ENCODE assay signal across 31 cellular contexts in the genomic region with DNA sequence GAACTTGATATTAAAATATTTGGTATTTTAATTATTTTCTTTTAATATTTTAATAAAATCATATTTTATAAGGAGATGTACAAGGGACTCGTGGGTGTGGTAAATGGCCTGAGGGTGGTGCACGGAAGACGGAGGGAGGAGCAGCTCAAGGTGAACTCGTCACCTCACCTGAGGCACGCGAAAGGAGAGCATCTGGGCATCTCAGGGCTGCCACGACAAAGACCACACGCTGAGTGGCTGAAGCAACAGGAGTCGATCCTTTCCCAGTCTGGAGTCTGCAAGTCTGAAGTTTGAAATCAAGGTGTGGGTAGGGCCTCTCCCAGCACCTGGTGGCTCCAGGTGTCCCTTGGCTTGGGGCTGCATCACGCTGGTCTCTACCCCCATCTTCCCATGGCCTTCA. TPM values are rescaled to one million over a fixed set of nuclear protein-coding genes. Genes with fewer than 3 reads are reported as not detected.
DNase-seq lines count a peak whose midpoint lies in the region; ATAC-seq, FAIRE-seq and TF ChIP-seq lines count a peak whose summit lies in the region.
"Had no signal": no experiment of that assay in that cellular context is flagged by ENCODE, and none has a peak within 500 bp of the region (broad histone marks: within the 10 kb centered on the region; RNA-seq: fewer than 3 reads in every experiment).

No MANE protein-coding gene starts in this region.

- H3K4me1 Mint-ChIP-seq in type B pancreatic cell (ENCODE audit: unreplicated experiment) = no peaks in the 10 kb centered on the region
- H3K4me1 Mint-ChIP-seq: CD14-positive monocyte; CD4-positive, CD25-positive, alpha-beta regulatory T cell; CD8-positive, alpha-beta memory T cell had no signal

- no peak overlapping the region for H3K27ac Mint-ChIP-seq in type B pancreatic cell
- H3K27ac Mint-ChIP-seq: CD14-positive monocyte; CD4-positive, alpha-beta memory T cell; CD4-positive, CD25-positive, alpha-beta regulatory T cell; CD8-positive, alpha-beta memory T cell had no signal

- intact Hi-C loops in Right ventricle myocardium inferior (cut with DNase I) = no loop called here
- intact Hi-C loops in dorsolateral prefrontal cortex (cut with DNase I) = no loop called here
- intact Hi-C loops in kidney (cut with DNase I) = no loop called here

- H3K36me3 ChIP-seq in right atrium auricular region (no peaks in the 10 kb centered on the region), kidney (ENCODE audit: control insufficient read depth in 1 of 2, insufficient read depth in 2 of 2, low read length in 2 of 2) (no peaks in the 10 kb centered on the region)
- H3K36me3 ChIP-seq: BE2C, BLaER1 had no signal

- H3K27ac ChIP-seq in right atrium auricular region (no peak overlapping the region), dorsolateral prefrontal cortex (no peak overlapping the region), kidney (ENCODE audit: low read depth in 2 of 2, low read length in 2 of 2) (no peak overlapping the region), substantia nigra (ENCODE audit: low read depth, low read length, poor library complexity, severe bottlenecking) (no peak overlapping the region)
- H3K27ac ChIP-seq: BLaER1 had no signal

- peaks cover 16% of the 10 kb centered on the region for H3K9me3 Mint-ChIP-seq in type B pancreatic cell

- no peak for ATAC-seq in Right ventricle myocardium inferior
- ATAC-seq: GM12878 had no signal

- no peak for FAIRE-seq in kidney (lab: Jason Lieb, UNC)
- FAIRE-seq: A204.1, GM12878, GM12892, GM18507 had no signal

- TF ChIP-seq CTCF in right atrium auricular region (IDR thresholded peaks at IDR 0.05) = no peak
- TF ChIP-seq CTCF in type B pancreatic cell (conservative IDR thresholded peaks at IDR 0.05) = no peak
- no peak for TF ChIP-seq CTCF in dorsolateral prefrontal cortex (IDR thresholded peaks at IDR 0.05 in 54 of 56, conservative IDR thresholded peaks at IDR 0.05 in 2 of 56; ENCODE audit: low read depth in 1 of 56, partially characterized antibody in 56 of 56)
- TF ChIP-seq CTCF in kidney (IDR thresholded peaks at IDR 0.05; ENCODE audit: borderline replicate concordance, extremely low read depth, insufficient read depth) = no peak

- H3K27me3 ChIP-seq in right atrium auricular region = no peaks in the 10 kb centered on the region
- no peaks in the 10 kb centered on the region for H3K27me3 ChIP-seq in dorsolateral prefrontal cortex
- H3K27me3 ChIP-seq: BE2C, BLaER1 had no signal

- DNase-seq in right atrium auricular region (ENCODE audit: low spot score) (peak; percentile 48), Right ventricle myocardium inferior (ENCODE audit: missing footprints) (no peak), ecto neural progenitor cell (ENCODE audit: low spot score) (peak; percentile 14), mucosa of gallbladder (ENCODE audit: low spot score) (peak; percentile 0), type B pancreatic cell (ENCODE audit: extremely low spot score, unreplicated experiment) (peak; percentile 18), dorsolateral prefrontal cortex (no peak), kidney (no peak), substantia nigra (lab: John Stamatoyannopoulos, UW) (no peak)
- DNase-seq: 8988T; ACHN; BE2C; C1 segment of cervical spinal cord; CD4-positive, alpha-beta memory T cell; CD4-positive, CD25-positive, alpha-beta regulatory T cell; CD8-positive, alpha-beta memory T cell; COR-L47; DMS 273 treated with DMSO at 0.1 percent for 48 hours; DMS153; DMS53; DMS79; DND-41; EL; GDM1 had no signal

- no peak overlapping the region for H3K9ac ChIP-seq in kidney (ENCODE audit: low read length in 2 of 2)
- H3K9ac ChIP-seq: BLaER1 had no signal

- no peaks in the 10 kb centered on the region for H3K36me3 Mint-ChIP-seq in type B pancreatic cell
- H3K36me3 Mint-ChIP-seq: CD14-positive monocyte; CD4-positive, CD25-positive, alpha-beta regulatory T cell had no signal

- H3K4me3 Mint-ChIP-seq in type B pancreatic cell = no peak overlapping the region
- H3K4me3 Mint-ChIP-seq: CD14-positive monocyte; CD4-positive, alpha-beta memory T cell; CD4-positive, CD25-positive, alpha-beta regulatory T cell; CD8-positive, alpha-beta memory T cell had no signal

- H3K4me3 ChIP-seq in right atrium auricular region (no peak overlapping the region), dorsolateral prefrontal cortex (no peak overlapping the region), kidney (ENCODE audit: low read length in 2 of 2) (no peak overlapping the region)
- H3K4me3 ChIP-seq: BLaER1, GM12878 had no signal

- H3K4me1 ChIP-seq in right atrium auricular region (peaks cover 0 to 6% of the 10 kb centered on the region in 2 donors), kidney (ENCODE audit: control insufficient read depth in 1 of 2, insufficient read depth in 1 of 2, low read depth in 1 of 2, low read length in 2 of 2) (peaks cover 0 to 2% of the 10 kb centered on the region in 2 donors)
- H3K4me1 ChIP-seq: BLaER1 had no signal

- H3K27me3 Mint-ChIP-seq in type B pancreatic cell = no peaks in the 10 kb centered on the region
- H3K27me3 Mint-ChIP-seq: CD4-positive, CD25-positive, alpha-beta regulatory T cell had no signal

- H3K9me3 ChIP-seq in right atrium auricular region (peaks cover 0 to 20% of the 10 kb centered on the region in 2 donors), kidney (ENCODE audit: control insufficient read depth in 1 of 2, low read length in 2 of 2) (peaks cover 0 to 8% of the 10 kb centered on the region in 2 donors)
- H3K9me3 ChIP-seq: BE2C had no signal

RNA-seq across cellular contexts. Expression of a gene that starts 39.7 kb away (rescaled TPM):
- 1 to 10 TPM in 1 of 2 donors, under 1 TPM in 1; 0.89 to 1.5 TPM for total RNA-seq in right atrium auricular region
- total RNA-seq in Right ventricle myocardium inferior = 0.32 TPM
- total RNA-seq in mucosa of gallbladder = 1.1 TPM
- 0.26 and 0.53 TPM in 2 replicates for total RNA-seq in type B pancreatic cell (ENCODE audit: low replicate concordance)
- total RNA-seq in dorsolateral prefrontal cortex = under 1 TPM in 2 of 120 experiments, not detected in 118; 0.14 to 0.30 TPM
- 1.2 TPM for total RNA-seq in kidney
- 4.5 TPM for polyA plus RNA-seq in kidney (ENCODE audit: insufficient read depth, low read depth, low replicate concordance)
- total RNA-seq: A673; CD4-positive, alpha-beta memory T cell; CD4-positive, CD25-positive, alpha-beta regulatory T cell; CD8-positive, alpha-beta memory T cell; G401; GM12878 had no signal
- polyA plus RNA-seq: CD14-positive monocyte; CD8-positive, alpha-beta memory T cell had no signal

Comparison
In these comparisons a context has a peak if more than half of its experiments do, and no peak if none do; other contexts are left out.
1. DNase-seq: peak in right atrium auricular region (single experiment), ecto neural progenitor cell (single experiment), mucosa of gallbladder (single experiment) and type B pancreatic cell (single experiment); none in Right ventricle myocardium inferior (single experiment), dorsolateral prefrontal cortex (0 of 10), kidney (single experiment) and substantia nigra (0 of 49).